14 cellular contexts compared by ENCODE assay signal in the genomic region with DNA sequence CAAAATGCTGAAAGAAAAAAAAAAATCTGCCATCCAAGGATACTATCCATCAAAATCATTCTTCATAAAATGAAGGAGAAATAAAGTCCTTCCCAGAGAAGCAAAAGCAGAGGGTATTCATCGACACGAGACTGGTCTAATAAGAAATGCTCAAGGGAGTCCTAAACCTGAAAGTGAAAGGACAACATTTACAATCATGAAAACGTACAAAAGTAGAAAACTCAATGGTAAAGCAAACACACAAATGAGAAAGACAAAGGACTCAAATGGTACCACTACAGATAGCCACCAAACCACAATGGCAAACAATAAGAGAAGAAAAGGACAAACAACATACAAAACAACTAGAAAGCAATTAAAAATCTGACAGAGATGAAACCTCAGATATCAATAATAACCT. TPM values are rescaled to one million over a fixed set of nuclear protein-coding genes. Genes with fewer than 3 reads are reported as not detected.
DNase-seq lines count a peak whose midpoint lies in the region; ATAC-seq lines count a peak whose summit lies in the region.
"Had no signal": no experiment of that assay in that cellular context is flagged by ENCODE, and none has a peak within 500 bp of the region (broad histone marks: within the 10 kb centered on the region; RNA-seq: fewer than 3 reads in every experiment).

No MANE protein-coding gene starts in this region.

- no peaks in the 10 kb centered on the region for H3K27me3 Mint-ChIP-seq in activated T-helper 1 cell treated with anti-CD3 and anti-CD28 coated beads, Interleukin-12 subunit alpha, Interleukin-12 subunit beta, Interleukin-2, Interleukin-4 antibody, amounts not matched to agents 30 ng/mL and 10 ng/mL and 1 ng/mL, durations not matched to agents 14 hours and 24 hours and 36 hours (ENCODE audit: insufficient read depth)

- no peak overlapping the region for H3K27ac Mint-ChIP-seq in activated T-helper 1 cell treated with anti-CD3 and anti-CD28 coated beads, Interleukin-12 subunit alpha, Interleukin-12 subunit beta, Interleukin-2, Interleukin-4 antibody, amounts not matched to agents 30 ng/mL and 10 ng/mL and 1 ng/mL, durations not matched to agents 14 hours and 24 hours and 36 hours
- H3K27ac Mint-ChIP-seq: CD14-positive monocyte; CD8-positive, alpha-beta T cell had no signal

- intact Hi-C loops in activated T-helper 1 cell treated with anti-CD3 and anti-CD28 coated beads, Interleukin-12 subunit alpha, Interleukin-12 subunit beta, Interleukin-2, Interleukin-4 antibody, amounts not matched to agents 30 ng/mL and 10 ng/mL and 1 ng/mL, durations not matched to agents 14 hours and 24 hours and 36 hours (cut with micrococcal nuclease): no loop called here

- H3K4me1 Mint-ChIP-seq in activated T-helper 1 cell treated with anti-CD3 and anti-CD28 coated beads, Interleukin-12 subunit alpha, Interleukin-12 subunit beta, Interleukin-2, Interleukin-4 antibody, amounts not matched to agents 30 ng/mL and 10 ng/mL and 1 ng/mL, durations not matched to agents 14 hours and 24 hours and 36 hours (ENCODE audit: low read depth): peaks cover 4% of the 10 kb centered on the region

- DNase-seq in DMS53 (lab: John Stamatoyannopoulos, UW): peak; percentile 32
- DNase-seq in DMS53 treated with DMSO at 0.1 percent for 48 hours (lab: John Stamatoyannopoulos, UW; ENCODE audit: unreplicated experiment): peak; percentile 20
- DNase-seq in NCI-H2029 treated with DMSO at 0.1 percent for 48 hours (lab: John Stamatoyannopoulos, UW): peak; percentile 37
- no peak for DNase-seq in epithelial cell of prostate (ENCODE audit: low read depth, low spot score)
- no peak for DNase-seq in stimulated activated naive CD8-positive, alpha-beta T cell treated with anti-CD3 and anti-CD28 coated beads, Interleukin-15, Interleukin-2, amounts not matched to agents 100 U/mL and 50 U/mL, for 24 hours
- no peak for DNase-seq in activated T-helper 1 cell treated with anti-CD3 and anti-CD28 coated beads, Interleukin-12 subunit alpha, Interleukin-12 subunit beta, Interleukin-2, Interleukin-4 antibody, amounts not matched to agents 30 ng/mL and 10 ng/mL and 1 ng/mL, durations not matched to agents 14 hours and 24 hours and 36 hours (ENCODE audit: low spot score)
- DNase-seq: CD8-positive, alpha-beta T cell; DND-41; GDM1; GM23248 had no signal

- H3K27ac ChIP-seq in epithelial cell of prostate: peak overlapping the region; percentile 85
- H3K27ac ChIP-seq: A549, GM23248 had no signal

- H3K9me3 Mint-ChIP-seq in activated T-helper 1 cell treated with anti-CD3 and anti-CD28 coated beads, Interleukin-12 subunit alpha, Interleukin-12 subunit beta, Interleukin-2, Interleukin-4 antibody, amounts not matched to agents 30 ng/mL and 10 ng/mL and 1 ng/mL, durations not matched to agents 14 hours and 24 hours and 36 hours: peaks cover 28% of the 10 kb centered on the region

- H3K36me3 Mint-ChIP-seq in activated T-helper 1 cell treated with anti-CD3 and anti-CD28 coated beads, Interleukin-12 subunit alpha, Interleukin-12 subunit beta, Interleukin-2, Interleukin-4 antibody, amounts not matched to agents 30 ng/mL and 10 ng/mL and 1 ng/mL, durations not matched to agents 14 hours and 24 hours and 36 hours (ENCODE audit: low read depth): peaks cover 13% of the 10 kb centered on the region

- H3K4me3 Mint-ChIP-seq in activated T-helper 1 cell treated with anti-CD3 and anti-CD28 coated beads, Interleukin-12 subunit alpha, Interleukin-12 subunit beta, Interleukin-2, Interleukin-4 antibody, amounts not matched to agents 30 ng/mL and 10 ng/mL and 1 ng/mL, durations not matched to agents 14 hours and 24 hours and 36 hours: no peak overlapping the region
- H3K4me3 Mint-ChIP-seq: CD14-positive monocyte; CD8-positive, alpha-beta T cell had no signal

- no peak for ATAC-seq in stimulated activated naive CD8-positive, alpha-beta T cell treated with anti-CD3 and anti-CD28 coated beads, Interleukin-15, Interleukin-2, amounts not matched to agents 100 U/mL and 50 U/mL, for 24 hours
- ATAC-seq: A549; CD8-positive, alpha-beta T cell; HCT116; HepG2 had no signal

RNA-seq across cellular contexts. Expression of gene CD99L2, which starts 41.0 kb away (rescaled TPM):
- 9.0 and 10.1 TPM in 2 replicates for total RNA-seq in activated T-helper 1 cell treated with anti-CD3 and anti-CD28 coated beads, Interleukin-12 subunit alpha, Interleukin-12 subunit beta, Interleukin-2, Interleukin-4 antibody, amounts not matched to agents 30 ng/mL and 10 ng/mL and 1 ng/mL, durations not matched to agents 14 hours and 24 hours and 36 hours

Comparison
In these comparisons a context has a peak if more than half of its experiments do, and no peak if none do; other contexts are left out.
1. DNase-seq: peak in DMS53 (single experiment), DMS53 treated with DMSO at 0.1 percent for 48 hours (single experiment) and NCI-H2029 treated with DMSO at 0.1 percent for 48 hours (single experiment); none in epithelial cell of prostate (single experiment), stimulated activated naive CD8-positive, alpha-beta T cell treated with anti-CD3 and anti-CD28 coated beads, Interleukin-15, Interleukin-2, amounts not matched to agents 100 U/mL and 50 U/mL, for 24 hours (single experiment) and activated T-helper 1 cell treated with anti-CD3 and anti-CD28 coated beads, Interleukin-12 subunit alpha, Interleukin-12 subunit beta, Interleukin-2, Interleukin-4 antibody, amounts not matched to agents 30 ng/mL and 10 ng/mL and 1 ng/mL, durations not matched to agents 14 hours and 24 hours and 36 hours (single experiment).